In the genomic region with DNA sequence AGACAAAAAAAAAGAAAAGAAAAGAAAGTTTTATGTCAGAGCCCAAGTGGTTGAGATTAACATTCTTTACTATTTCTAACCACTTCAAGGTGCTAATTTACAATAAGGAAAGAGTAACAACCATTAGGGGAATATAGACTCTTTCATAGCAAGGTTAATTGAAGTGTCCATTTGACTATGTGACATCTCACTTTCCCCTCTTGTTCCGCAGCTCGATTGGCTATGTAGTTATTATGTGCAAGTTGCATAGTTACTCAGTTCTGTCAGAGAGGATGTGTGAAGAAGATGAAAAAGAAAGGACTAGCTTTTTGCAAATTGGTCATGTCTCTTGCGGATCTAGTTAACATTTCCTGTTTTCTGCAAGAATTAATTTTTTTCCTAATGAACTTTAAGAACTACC, we compare ENCODE assay signal across 10 cellular contexts.
"Had no signal": no experiment of that assay in that cellular context is flagged by ENCODE, and none has a peak within 500 bp of the region (broad histone marks: within the 10 kb centered on the region; RNA-seq: fewer than 3 reads in every experiment).

No MANE protein-coding gene starts in this region.

- H3K27ac ChIP-seq: GM23248 had no signal

- DNase-seq: GM23248, GOT3, H7, HFFc6, IMR-90, Kasumi-1, KG1 had no signal

- H3K4me1 ChIP-seq: HAP-1 had no signal

- H3K4me3 ChIP-seq: GM23248, HAP-1, K562 had no signal

- H3K9me3 ChIP-seq: HAP-1 had no signal

- H3K36me3 ChIP-seq: HAP-1 had no signal

- ATAC-seq: HCT116, K562 had no signal
